In the genomic region with DNA sequence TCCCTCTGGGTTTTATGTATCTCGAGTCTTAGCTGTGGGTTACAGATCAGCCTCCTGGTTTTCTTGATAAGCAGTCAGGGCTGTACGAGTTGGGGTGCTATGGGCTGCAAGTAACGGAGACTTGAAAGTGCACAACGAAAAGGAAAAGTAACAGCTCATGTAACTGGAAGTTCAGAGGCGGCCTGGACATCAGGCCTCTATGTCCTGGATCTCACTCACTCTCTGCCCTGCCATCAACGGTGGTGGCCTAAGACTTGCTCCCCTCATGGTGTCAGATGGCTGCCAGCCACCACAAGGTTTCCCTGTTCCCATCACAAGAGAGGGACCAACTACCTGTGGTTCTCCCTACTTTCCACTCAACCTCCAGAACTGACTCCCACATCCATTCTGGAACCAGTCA, we compare ENCODE assay signal across 23 cellular contexts. TPM values are rescaled to one million over a fixed set of nuclear protein-coding genes. Genes with fewer than 3 reads are reported as not detected.
DNase-seq lines count a peak whose midpoint lies in the region; ATAC-seq and TF ChIP-seq lines count a peak whose summit lies in the region.
"Had no signal": no experiment of that assay in that cellular context is flagged by ENCODE, and none has a peak within 500 bp of the region (broad histone marks: within the 10 kb centered on the region; RNA-seq: fewer than 3 reads in every experiment).

No MANE protein-coding gene starts in this region.

- H3K27ac Mint-ChIP-seq in activated CD8-positive, alpha-beta memory T cell treated with anti-CD3 and anti-CD28 coated beads, Interleukin-2, amount 10 ng/mL, durations not matched to agents 7 days and 5 days = no peak overlapping the region
- no peak overlapping the region for H3K27ac Mint-ChIP-seq in osteocyte (ENCODE audit: unreplicated experiment)
- H3K27ac Mint-ChIP-seq: CD8-positive, alpha-beta T cell; GM23338 had no signal

- WGBS in testis, 2 donors = 82 to 89% methylated on average over 6 of the region's 6 CpGs

- peaks cover 37% of the 10 kb centered on the region for H3K27me3 Mint-ChIP-seq in activated CD8-positive, alpha-beta memory T cell treated with anti-CD3 and anti-CD28 coated beads, Interleukin-2, amount 10 ng/mL, durations not matched to agents 7 days and 5 days
- peaks cover 61% of the 10 kb centered on the region for H3K27me3 Mint-ChIP-seq in osteocyte (ENCODE audit: unreplicated experiment)

- H3K4me1 Mint-ChIP-seq in activated CD8-positive, alpha-beta memory T cell treated with anti-CD3 and anti-CD28 coated beads, Interleukin-2, amount 10 ng/mL, durations not matched to agents 7 days and 5 days = peaks cover 3% of the 10 kb centered on the region
- H3K4me1 Mint-ChIP-seq in osteocyte (ENCODE audit: unreplicated experiment) = peaks cover 5% of the 10 kb centered on the region

- no peaks in the 10 kb centered on the region for H3K36me3 Mint-ChIP-seq in activated CD8-positive, alpha-beta memory T cell treated with anti-CD3 and anti-CD28 coated beads, Interleukin-2, amount 10 ng/mL, durations not matched to agents 7 days and 5 days
- no peaks in the 10 kb centered on the region for H3K36me3 Mint-ChIP-seq in osteocyte (ENCODE audit: unreplicated experiment)
- H3K36me3 Mint-ChIP-seq: CD8-positive, alpha-beta T cell had no signal

- H3K27me3 ChIP-seq in testis = no peaks in the 10 kb centered on the region

- no peak for TF ChIP-seq POLR2A in testis (IDR thresholded peaks at IDR 0.05)

- CTCF ChIA-PET in activated CD8-positive, alpha-beta memory T cell treated with anti-CD3 and anti-CD28 coated beads, Interleukin-2, amount 10 ng/mL, durations not matched to agents 7 days and 5 days (lab: Charles Lee) = no interaction called here

- H3K36me3 ChIP-seq in testis (ENCODE audit: low read depth, missing control alignments) = no peaks in the 10 kb centered on the region
- H3K36me3 ChIP-seq: BLaER1 treated with 17β-estradiol and CSF1 and Interleukin-3, amounts not matched to agents 10 nM and 100 nM; SJCRH30 had no signal

- H3K27ac ChIP-seq in cingulate gyrus (ENCODE audit: low read depth, low read length) (peak overlapping the region; percentile 57), testis (no peak overlapping the region)
- H3K27ac ChIP-seq: BLaER1 treated with 17β-estradiol and CSF1 and Interleukin-3, amounts not matched to agents 10 nM and 100 nM; RWPE1; SJCRH30 had no signal

- intact Hi-C loops in testis (cut with DNase I; ENCODE audit: low total_unique reads) = no loop called here

- no peaks in the 10 kb centered on the region for H3K9me3 ChIP-seq in testis
- H3K9me3 ChIP-seq: BLaER1 treated with 17β-estradiol and CSF1 and Interleukin-3, amounts not matched to agents 10 nM and 100 nM; SJCRH30 had no signal

- H3K4me1 ChIP-seq in testis = peaks cover 3% of the 10 kb centered on the region
- H3K4me1 ChIP-seq: SJCRH30 had no signal

- TF ChIP-seq CTCF in osteocyte (IDR thresholded peaks at IDR 0.05) (no peak), testis (IDR thresholded peaks at IDR 0.05) (no peak)

- ATAC-seq in activated CD8-positive, alpha-beta memory T cell treated with anti-CD3 and anti-CD28 coated beads, Interleukin-2, amount 10 ng/mL, durations not matched to agents 7 days and 5 days = no peak
- no peak for ATAC-seq in HG03139 (IDR thresholded peaks at IDR 0.05; ENCODE audit: unreplicated experiment)
- ATAC-seq: CD8-positive, alpha-beta T cell; GM12878; GM23338; PC-3 had no signal

- H3K9me3 Mint-ChIP-seq in activated CD8-positive, alpha-beta memory T cell treated with anti-CD3 and anti-CD28 coated beads, Interleukin-2, amount 10 ng/mL, durations not matched to agents 7 days and 5 days (ENCODE audit: low read depth) = no peaks in the 10 kb centered on the region
- no peaks in the 10 kb centered on the region for H3K9me3 Mint-ChIP-seq in osteocyte (ENCODE audit: unreplicated experiment)
- H3K9me3 Mint-ChIP-seq: CD8-positive, alpha-beta T cell; GM23338 had no signal

- no peak overlapping the region for H3K4me3 ChIP-seq in testis
- H3K4me3 ChIP-seq: BLaER1 treated with 17β-estradiol and CSF1 and Interleukin-3, amounts not matched to agents 10 nM and 100 nM; GM12878; GM23338; SJCRH30 had no signal

- no peak overlapping the region for H3K4me3 Mint-ChIP-seq in activated CD8-positive, alpha-beta memory T cell treated with anti-CD3 and anti-CD28 coated beads, Interleukin-2, amount 10 ng/mL, durations not matched to agents 7 days and 5 days
- H3K4me3 Mint-ChIP-seq in osteocyte (ENCODE audit: unreplicated experiment) = no peak overlapping the region
- H3K4me3 Mint-ChIP-seq: CD8-positive, alpha-beta T cell; GM23338 had no signal

- peak; percentile 18 for DNase-seq in activated CD8-positive, alpha-beta memory T cell treated with anti-CD3 and anti-CD28 coated beads, Interleukin-2, amount 10 ng/mL, durations not matched to agents 7 days and 5 days
- no peak for DNase-seq in activated CD8-positive, alpha-beta memory T cell treated with anti-CD3 and anti-CD28 coated beads, Interleukin-2, amount 50 U/mL, for 48 hours
- peak; percentile 48 for DNase-seq in osteocyte (ENCODE audit: extremely low spot score, unreplicated experiment)
- peak; percentile 2 for DNase-seq in testis
- no peak for DNase-seq in GM03348 (ENCODE audit: low spot score)
- DNase-seq: Calu3; CD8-positive, alpha-beta T cell; GF-D8; KG1; NCI-H1105 treated with DMSO at 0.1 percent for 48 hours; NCI-H1694 treated with DMSO at 0.1 percent for 48 hours; NCI-H2107; NCI-H345; NCI-H524 treated with DMSO at 0.1 percent for 48 hours; PC-3; SJCRH30 had no signal

RNA-seq across cellular contexts. Expression of gene PPP2R2C, which starts 4.8 kb away (rescaled TPM):
- not detected for total RNA-seq in activated CD8-positive, alpha-beta memory T cell treated with anti-CD3 and anti-CD28 coated beads, Interleukin-2, amount 10 ng/mL, durations not matched to agents 7 days and 5 days
- total RNA-seq in osteocyte (not detected in 2 replicates), testis (10 to 100 TPM in 1 of 2 donors, 1 to 10 TPM in 1; 7.9 to 13.1 TPM)
- polyA plus RNA-seq in testis (ENCODE audit: insufficient read depth, low read depth, low replicate concordance) = 20.4 TPM
- total RNA-seq: A673; CD8-positive, alpha-beta T cell; SJCRH30 had no signal

Comparison
In these comparisons a context has a peak if more than half of its experiments do, and no peak if none do; other contexts are left out.
1. DNase-seq: peak in activated CD8-positive, alpha-beta memory T cell treated with anti-CD3 and anti-CD28 coated beads, Interleukin-2, amount 10 ng/mL, durations not matched to agents 7 days and 5 days (single experiment), osteocyte (single experiment) and testis (single experiment); none in activated CD8-positive, alpha-beta memory T cell treated with anti-CD3 and anti-CD28 coated beads, Interleukin-2, amount 50 U/mL, for 48 hours (single experiment) and GM03348 (single experiment).